ENCODE assay signal across 8 cellular contexts in the genomic region with DNA sequence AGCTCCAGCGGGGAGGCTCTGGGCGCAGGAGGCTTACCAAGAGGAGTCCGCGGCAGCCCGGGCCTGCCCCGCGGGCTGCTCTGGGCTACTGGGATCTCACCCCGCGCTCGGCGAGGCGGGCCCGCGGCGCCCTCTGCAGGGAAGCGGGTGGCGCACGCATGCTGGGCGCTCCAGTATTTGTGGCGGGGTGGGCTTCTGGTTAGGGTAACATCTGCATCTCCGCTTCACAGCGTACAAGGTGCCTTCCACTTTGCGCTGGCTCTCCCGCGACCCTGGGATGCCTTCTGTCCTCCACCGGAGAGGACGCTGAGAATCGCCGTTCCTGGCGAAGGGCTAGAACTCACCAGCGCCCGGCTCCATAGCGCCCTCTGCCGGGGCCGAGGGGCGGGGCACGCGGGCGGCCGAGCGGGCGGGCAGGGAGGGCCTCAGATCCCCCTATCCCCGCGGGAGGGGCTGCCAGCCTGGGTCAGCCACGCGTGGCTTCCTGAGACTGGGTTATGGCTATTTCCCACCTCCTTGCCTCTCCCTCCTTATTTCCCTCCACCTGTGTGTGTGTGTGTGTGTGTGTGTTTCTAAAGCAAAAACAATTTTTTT. TPM values are rescaled to one million over a fixed set of nuclear protein-coding genes. Genes with fewer than 3 reads are reported as not detected.
DNase-seq lines count a peak whose midpoint lies in the region; ATAC-seq and TF ChIP-seq lines count a peak whose summit lies in the region.

No MANE protein-coding gene starts in this region.

- no peaks in the 10 kb centered on the region for H3K79me1 ChIP-seq in H9 (ENCODE audit: insufficient read depth, low read depth, low read length, poor library complexity, severe bottlenecking)

- no peaks in the 10 kb centered on the region for H3K36me3 ChIP-seq in osteoblast (ENCODE audit: insufficient read depth, low read length)
- no peaks in the 10 kb centered on the region for H3K36me3 ChIP-seq in thoracic aorta

- peak; percentile 82 for DNase-seq in ELR (ENCODE audit: low read depth)
- DNase-seq in H9 = peak; percentile 85
- peak; percentile 81 for DNase-seq in LoVo (ENCODE audit: low spot score)
- DNase-seq in SHP77 (lab: John Stamatoyannopoulos, UW) = peak; percentile 86 to 88
- peak; percentile 66 to 81 (median 70) for DNase-seq in activated naive CD4-positive, alpha-beta T cell (lab: John Stamatoyannopoulos, UW)
- DNase-seq in glomerular visceral epithelial cell (ENCODE audit: extremely low spot score) = peak; percentile 87
- DNase-seq in osteoblast (ENCODE audit: insufficient read length, low spot score, missing footprints) = peak; percentile 92
- DNase-seq in thoracic aorta (ENCODE audit: low spot score) = peak; percentile 9

- no peak overlapping the region for H2BK15ac ChIP-seq in H9 (ENCODE audit: low read depth, low read length)

- no peak overlapping the region for H3T11ph ChIP-seq in H9 (ENCODE audit: low read length)

- peak overlapping the region; percentile 91 for H3K14ac ChIP-seq in H9 (ENCODE audit: insufficient read depth, low read length)

- no peaks in the 10 kb centered on the region for H4K20me1 ChIP-seq in H9 (ENCODE audit: control insufficient read depth, insufficient read depth, insufficient read length)
- no peaks in the 10 kb centered on the region for H4K20me1 ChIP-seq in osteoblast (ENCODE audit: insufficient read depth, low read length)

- no peak overlapping the region for H2BK5ac ChIP-seq in H9 (ENCODE audit: insufficient read length, low read length)

- H4K5ac ChIP-seq in H9 (ENCODE audit: insufficient read length, low read depth, low read length) = no peak overlapping the region

- H3K9me3 ChIP-seq in H9 (ENCODE audit: control insufficient read depth, low read depth, low read length) (no peaks in the 10 kb centered on the region), osteoblast (ENCODE audit: low read depth, low read length) (no peaks in the 10 kb centered on the region), thoracic aorta (no peaks in the 10 kb centered on the region)

- H3K18ac ChIP-seq in H9 (ENCODE audit: insufficient read length, low read depth, low read length) = peak overlapping the region; percentile 79

- H2BK20ac ChIP-seq in H9 (ENCODE audit: low read depth, low read length, poor library complexity, severe bottlenecking) = no peak overlapping the region

- peak overlapping the region; percentile 62 for H3K4me2 ChIP-seq in H9 (ENCODE audit: insufficient read depth, insufficient read length, low read length)
- H3K4me2 ChIP-seq in osteoblast (ENCODE audit: insufficient read depth, low read length) = peak overlapping the region; percentile 81

- H2AK5ac ChIP-seq in H9 (ENCODE audit: insufficient read length, low read length) = no peak overlapping the region

- peak; percentile 82 for ATAC-seq in thoracic aorta (ENCODE audit: insufficient number of reproducible peaks, low FRiP score, low read depth)

- WGBS in H9 (ENCODE audit: extremely low coverage, insufficient read length, low lambda C conversion rate) = no CpG with 5 or more reads among the region's 46 CpGs

- H3K4ac ChIP-seq in H9 (ENCODE audit: low read depth, low read length) = no peak overlapping the region

- no peaks in the 10 kb centered on the region; a peak in 1 of 7 replicates for H3K36me3 Mint-ChIP-seq in H9 (ENCODE audit: insufficient read depth in 1 of 3, low read depth in 3 of 3)

- H3K4me3 ChIP-seq in osteoblast (ENCODE audit: insufficient read depth, low read length) (peak overlapping the region; percentile 78), thoracic aorta (peak overlapping the region; percentile 85)

- H2AFZ ChIP-seq in H9 (ENCODE audit: low read length) = no peak overlapping the region
- H2AFZ ChIP-seq in osteoblast (ENCODE audit: low read length) = peak overlapping the region; percentile 97

- no peaks in the 10 kb centered on the region; the same call in 1 of the 2 replicates for H3K27me3 Mint-ChIP-seq in H9 (ENCODE audit: low read depth)

- peak overlapping the region; percentile 70 to 95 (median 95); a peak in 4 of 7 replicates for H3K27ac Mint-ChIP-seq in H9

- peaks cover 4% of the 10 kb centered on the region for H3K23me2 ChIP-seq in H9 (ENCODE audit: insufficient read length, low read depth, low read length, poor library complexity, severe bottlenecking)

- peaks cover 12 to 19% of the 10 kb centered on the region in 2 experiments for H3K4me1 Mint-ChIP-seq in H9

- H3K9me3 Mint-ChIP-seq in H9 = no peaks in the 10 kb centered on the region

- peak overlapping the region; percentile 38 for H2BK12ac ChIP-seq in H9 (ENCODE audit: insufficient read length, low read depth, low read length)

- H2BK120ac ChIP-seq in H9 (ENCODE audit: low read depth, low read length, poor library complexity, severe bottlenecking) = no peak overlapping the region

- H4K91ac ChIP-seq in H9 (ENCODE audit: insufficient read length, low read depth, low read length) = no peak overlapping the region

- H3K27ac ChIP-seq in H9 (ENCODE audit: insufficient read length, low read depth, low read length) (no peak overlapping the region), osteoblast (ENCODE audit: low read depth, low read length) (peak overlapping the region; percentile 96), thoracic aorta (peak overlapping the region in 1 of 2 donors; percentile 19)

- peak; percentile 99; the same call in 2 of the 3 replicates for TF ChIP-seq CTCF in H9 (conservative IDR thresholded peaks at IDR 0.05)
- TF ChIP-seq CTCF in osteoblast (IDR thresholded peaks at IDR 0.05; ENCODE audit: extremely low read depth, low read depth, low read length) = peak; percentile 71
- peak; percentile 96 for TF ChIP-seq CTCF in thoracic aorta (IDR thresholded peaks at IDR 0.05)

- peak overlapping the region; percentile 49 for H3K9ac ChIP-seq in H9 (ENCODE audit: extremely low read depth, insufficient read length, low read length)

- no peak overlapping the region for H4K8ac ChIP-seq in H9 (replicated peaks; ENCODE audit: insufficient read length, low read depth, low read length)

- no peak overlapping the region for H3K56ac ChIP-seq in H9 (ENCODE audit: insufficient read length, low read depth, low read length)

- peak overlapping the region; percentile 78 to 89 for H3K4me3 Mint-ChIP-seq in H9

- no peaks in the 10 kb centered on the region for H3K79me2 ChIP-seq in H9 (ENCODE audit: insufficient read depth, low read length)
- no peaks in the 10 kb centered on the region for H3K79me2 ChIP-seq in osteoblast (ENCODE audit: insufficient read depth, low read length)

- no peaks in the 10 kb centered on the region for H3K27me3 ChIP-seq in H9 (ENCODE audit: insufficient read depth, low read length)
- no peaks in the 10 kb centered on the region for H3K27me3 ChIP-seq in osteoblast (ENCODE audit: insufficient read depth, low read length)
- no peaks in the 10 kb centered on the region for H3K27me3 ChIP-seq in thoracic aorta (replicated peaks; ENCODE audit: insufficient read depth)

- H3K4me1 ChIP-seq in H9 (ENCODE audit: insufficient read depth, low read length) (no peaks in the 10 kb centered on the region), osteoblast (ENCODE audit: insufficient read depth, low read length) (peaks cover 17% of the 10 kb centered on the region), thoracic aorta (ENCODE audit: control insufficient read depth in 1 of 2, low read depth in 2 of 2) (peaks cover 0 to 20% of the 10 kb centered on the region in 2 donors)

- H3K23ac ChIP-seq in H9 (ENCODE audit: insufficient read length, low read depth, low read length) = no peak overlapping the region

RNA-seq across cellular contexts. Expression of gene CTBS, which starts 46.6 kb away (rescaled TPM):
- total RNA-seq in H9 (2021) (2.4 and 2.8 TPM in 2 replicates), osteoblast (13.0 and 18.3 TPM in 2 replicates), thoracic aorta (10 to 100 TPM; 21.5 to 28.3 TPM)

Comparison
In these comparisons a context has a peak if more than half of its experiments do, and no peak if none do; other contexts are left out.
1. DNase-seq: peak in every context shown above with its lines; median percentile 92 in osteoblast; 87 in SHP77; 87 in glomerular visceral epithelial cell; 85 in H9; 82 in ELR; 81 in LoVo; 70 in activated naive CD4-positive, alpha-beta T cell; 9 in thoracic aorta.